8 cellular contexts compared by ENCODE assay signal in genomic region chr7:13920053-13920697, GRCh38.
A peak's percentile ranks its signal among the peaks of the same experiment; 100 is the strongest.
DNase-seq lines count a peak whose midpoint lies in the region; ATAC-seq lines count a peak whose summit lies in the region.

No MANE protein-coding gene starts in this region.

- H3K9ac ChIP-seq in adipocyte (ENCODE audit: low read length): peak overlapping the region; percentile 45

- ATAC-seq in GM21825 (IDR thresholded peaks at IDR 0.05; ENCODE audit: unreplicated experiment): no peak

- H3K9me3 ChIP-seq in adipocyte (ENCODE audit: control insufficient read depth, low read length): no peaks in the 10 kb centered on the region

- H3K27me3 ChIP-seq in adipocyte (replicated peaks; ENCODE audit: control insufficient read depth, insufficient read depth, low read length): no peaks in the 10 kb centered on the region

- H3K36me3 ChIP-seq in adipocyte (ENCODE audit: control insufficient read depth, insufficient read depth, low read length, severe bottlenecking): no peaks in the 10 kb centered on the region

- H3K27ac Mint-ChIP-seq in activated T-cell treated with anti-CD3 and anti-CD28 coated beads, Interleukin-2, amount 50 U/mL, for 24 hours: no peak overlapping the region

- no peaks in the 10 kb centered on the region for H3K9me3 Mint-ChIP-seq in activated T-cell treated with anti-CD3 and anti-CD28 coated beads, Interleukin-2, amount 50 U/mL, for 24 hours

- no peaks in the 10 kb centered on the region for H3K36me3 Mint-ChIP-seq in activated T-cell treated with anti-CD3 and anti-CD28 coated beads, Interleukin-2, amount 50 U/mL, for 24 hours (ENCODE audit: low read depth)

- H3K4me3 ChIP-seq in adipocyte (ENCODE audit: low read length): peak overlapping the region; percentile 25

- H3K4me1 Mint-ChIP-seq in activated T-cell treated with anti-CD3 and anti-CD28 coated beads, Interleukin-2, amount 50 U/mL, for 24 hours (ENCODE audit: low read depth): peaks cover 1% of the 10 kb centered on the region

- H3K4me1 ChIP-seq in adipocyte (ENCODE audit: control insufficient read depth, insufficient read depth, low read length): peaks cover 33% of the 10 kb centered on the region

- DNase-seq in DMS 273 (lab: John Stamatoyannopoulos, UW; ENCODE audit: unreplicated experiment) (peak; percentile 93), NCI-H1694 treated with DMSO at 0.1 percent for 48 hours (lab: John Stamatoyannopoulos, UW) (peak; percentile 61), adipocyte (ENCODE audit: low read depth) (peak; percentile 96), iris pigment epithelial cell (ENCODE audit: low read depth) (peak; percentile 100)
- no peak for DNase-seq in activated T-cell treated with anti-CD3 and anti-CD28 coated beads, Interleukin-2, amount 50 U/mL, for 24 hours
- no peak for DNase-seq in stimulated activated naive CD4-positive, alpha-beta T cell (lab: John Stamatoyannopoulos, UW)
- no peak for DNase-seq in stimulated activated CD4-positive, alpha-beta T cell treated with anti-CD3 and anti-CD28 coated beads, Interleukin-4, amount 100 ng/mL, for 4 hours

- no peaks in the 10 kb centered on the region for H3K27me3 Mint-ChIP-seq in activated T-cell treated with anti-CD3 and anti-CD28 coated beads, Interleukin-2, amount 50 U/mL, for 24 hours

- H3K4me3 Mint-ChIP-seq in activated T-cell treated with anti-CD3 and anti-CD28 coated beads, Interleukin-2, amount 50 U/mL, for 24 hours: no peak overlapping the region

Comparison
In these comparisons a context has a peak if more than half of its experiments do, and no peak if none do; other contexts are left out.
1. DNase-seq: peak in DMS 273 (single experiment), NCI-H1694 treated with DMSO at 0.1 percent for 48 hours (single experiment), adipocyte (single experiment) and iris pigment epithelial cell (single experiment); none in activated T-cell treated with anti-CD3 and anti-CD28 coated beads, Interleukin-2, amount 50 U/mL, for 24 hours (single experiment), stimulated activated naive CD4-positive, alpha-beta T cell (0 of 6) and stimulated activated CD4-positive, alpha-beta T cell treated with anti-CD3 and anti-CD28 coated beads, Interleukin-4, amount 100 ng/mL, for 4 hours (0 of 2).